Comparison of ENCODE assay signal across 8 cellular contexts in genomic region chr17:64984181-64984580, GRCh38.
DNase-seq lines count a peak whose midpoint lies in the region; ATAC-seq and TF ChIP-seq lines count a peak whose summit lies in the region.

No MANE protein-coding gene starts in this region.

- no peak overlapping the region for H3K4me3 Mint-ChIP-seq in mesothelial cell of epicardium
- no peak overlapping the region for H3K4me3 Mint-ChIP-seq in osteocyte (ENCODE audit: unreplicated experiment)

- H3K36me3 Mint-ChIP-seq in mesothelial cell of epicardium = no peaks in the 10 kb centered on the region
- no peaks in the 10 kb centered on the region for H3K36me3 Mint-ChIP-seq in osteocyte (ENCODE audit: unreplicated experiment)

- H3K27me3 Mint-ChIP-seq in mesothelial cell of epicardium (ENCODE audit: low read depth) (no peaks in the 10 kb centered on the region), osteocyte (ENCODE audit: unreplicated experiment) (no peaks in the 10 kb centered on the region)

- TF ChIP-seq CTCF in left ventricle myocardium inferior (IDR thresholded peaks at IDR 0.05; ENCODE audit: borderline replicate concordance) (no peak), heart right ventricle (IDR thresholded peaks at IDR 0.05) (no peak), mesothelial cell of epicardium (IDR thresholded peaks at IDR 0.05; ENCODE audit: unreplicated experiment) (no peak), uterus (IDR thresholded peaks at IDR 0.05) (no peak), osteocyte (IDR thresholded peaks at IDR 0.05) (no peak)

- H3K36me3 ChIP-seq in left ventricle myocardium inferior = no peaks in the 10 kb centered on the region
- no peaks in the 10 kb centered on the region for H3K36me3 ChIP-seq in heart right ventricle
- no peaks in the 10 kb centered on the region for H3K36me3 ChIP-seq in uterus

- TF ChIP-seq POLR2A in uterus (IDR thresholded peaks at IDR 0.05) = no peak

- intact Hi-C loops in left ventricle myocardium inferior (cut with micrococcal nuclease) (no loop called here), heart right ventricle (cut with DNase I) (no loop called here), uterus (cut with DNase I; ENCODE audit: low total_unique reads) (no loop called here)

- H3K9me3 ChIP-seq in left ventricle myocardium inferior (replicated peaks) (no peaks in the 10 kb centered on the region), heart right ventricle (no peaks in the 10 kb centered on the region), uterus (no peaks in the 10 kb centered on the region)

- DNase-seq in left ventricle myocardium inferior = no peak
- DNase-seq in heart right ventricle = no peak
- peak; percentile 51 for DNase-seq in activated CD8-positive, alpha-beta memory T cell treated with anti-CD3 and anti-CD28 coated beads, Interleukin-2, amount 50 U/mL, for 48 hours
- no peak for DNase-seq in mesothelial cell of epicardium (ENCODE audit: low spot score in 2 of 2, unreplicated experiment in 2 of 2)
- no peak for DNase-seq in uterus
- DNase-seq in osteocyte (ENCODE audit: extremely low spot score, unreplicated experiment) = no peak
- no peak for DNase-seq in HK-2 (ENCODE audit: unreplicated experiment)
- no peak for DNase-seq in NCI-H2227 (lab: John Stamatoyannopoulos, UW; ENCODE audit: unreplicated experiment)

- H3K27ac Mint-ChIP-seq in mesothelial cell of epicardium = peak overlapping the region; percentile 95
- no peak overlapping the region for H3K27ac Mint-ChIP-seq in osteocyte (ENCODE audit: unreplicated experiment)

- H3K4me3 ChIP-seq in left ventricle myocardium inferior = no peak overlapping the region
- H3K4me3 ChIP-seq in heart right ventricle = no peak overlapping the region
- H3K4me3 ChIP-seq in uterus = no peak overlapping the region

- no peak for ATAC-seq in heart right ventricle

- peaks cover 31% of the 10 kb centered on the region for H3K4me1 Mint-ChIP-seq in mesothelial cell of epicardium
- peaks cover 3% of the 10 kb centered on the region for H3K4me1 Mint-ChIP-seq in osteocyte (ENCODE audit: unreplicated experiment)

- peak overlapping the region; percentile 55 for H3K27ac ChIP-seq in left ventricle myocardium inferior (replicated peaks)
- H3K27ac ChIP-seq in heart right ventricle = peak overlapping the region in 1 of 10 donors; percentile 98
- peak overlapping the region; percentile 71 to 73 for H3K27ac ChIP-seq in uterus

- 78 to 83% methylated on average over 3 of the region's 3 CpGs for WGBS in heart right ventricle, 2 donors

- H3K9me3 Mint-ChIP-seq in mesothelial cell of epicardium (peaks cover 11% of the 10 kb centered on the region), osteocyte (ENCODE audit: unreplicated experiment) (no peaks in the 10 kb centered on the region)

- H3K27me3 ChIP-seq in left ventricle myocardium inferior (ENCODE audit: low read depth) = no peaks in the 10 kb centered on the region
- H3K27me3 ChIP-seq in heart right ventricle = no peaks in the 10 kb centered on the region
- H3K27me3 ChIP-seq in uterus = no peaks in the 10 kb centered on the region

- H3K4me1 ChIP-seq in left ventricle myocardium inferior (peaks cover 5% of the 10 kb centered on the region), heart right ventricle (peaks cover 0 to 43% (median 0%) of the 10 kb centered on the region in 9 donors), uterus (peaks cover 6 to 8% of the 10 kb centered on the region in 2 donors)
